9 cellular contexts compared by ENCODE assay signal in the genomic region with DNA sequence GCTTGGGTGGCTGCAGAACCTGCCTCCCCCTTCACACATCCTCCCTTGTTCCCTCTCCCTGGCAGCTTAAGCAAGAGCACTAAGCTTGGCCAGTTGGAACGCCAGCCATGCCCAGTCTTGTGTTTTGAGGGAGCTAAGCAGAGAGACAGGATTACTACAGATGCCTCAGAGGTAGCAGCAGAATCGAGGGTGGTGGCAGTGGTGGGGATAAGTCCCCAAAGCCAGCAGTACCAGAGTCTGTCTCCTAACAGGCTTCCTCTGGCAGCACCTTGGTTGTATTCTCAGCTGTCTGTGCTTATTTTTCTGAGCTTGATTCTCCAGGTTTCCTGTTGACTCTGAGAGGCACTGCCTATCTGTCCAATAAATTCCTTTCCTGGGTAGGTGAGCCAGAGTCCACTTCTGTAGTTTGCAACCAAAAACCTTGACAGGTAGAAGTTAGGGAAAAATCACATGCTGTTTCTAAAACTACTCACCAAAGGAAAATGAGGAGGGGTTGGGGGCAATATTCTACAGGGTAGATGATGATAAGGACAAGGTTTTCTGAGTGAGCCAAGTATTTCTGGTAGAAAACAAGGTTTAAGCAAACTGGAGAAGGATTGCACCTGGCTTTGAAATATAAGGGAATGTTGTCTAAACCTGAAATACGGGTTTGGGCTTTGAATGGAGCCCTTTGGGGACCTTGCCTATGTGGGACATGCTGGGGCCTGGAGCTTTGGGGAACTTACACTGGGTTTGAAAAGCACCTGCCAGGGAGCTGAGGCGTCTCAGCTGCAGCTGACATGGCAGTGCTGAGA.
DNase-seq lines count a peak whose midpoint lies in the region; ATAC-seq and TF ChIP-seq lines count a peak whose summit lies in the region.
"Had no signal": no experiment of that assay in that cellular context is flagged by ENCODE, and none has a peak within 500 bp of the region (broad histone marks: within the 10 kb centered on the region; RNA-seq: fewer than 3 reads in every experiment).

No MANE protein-coding gene starts in this region.

- 22 to 24% methylated on average over 4 of the region's 4 CpGs for WGBS in esophagus squamous epithelium, 2 donors

- H3K27me3 Mint-ChIP-seq in activated CD4-positive, alpha-beta memory T cell treated with anti-CD3 and anti-CD28 coated beads for 36 hours: no peaks in the 10 kb centered on the region
- H3K27me3 Mint-ChIP-seq in effector memory CD8-positive, alpha-beta T cell: no peaks in the 10 kb centered on the region

- H3K4me3 Mint-ChIP-seq in activated CD4-positive, alpha-beta memory T cell treated with anti-CD3 and anti-CD28 coated beads for 36 hours: no peak overlapping the region
- H3K4me3 Mint-ChIP-seq in effector memory CD8-positive, alpha-beta T cell: no peak overlapping the region
- H3K4me3 Mint-ChIP-seq: activated naive CD8-positive, alpha-beta T cell had no signal

- DNase-seq in HT-29 (ENCODE audit: low spot score): peak; percentile 94
- DNase-seq in esophagus squamous epithelium (lab: John Stamatoyannopoulos, UW): no peak
- peak; percentile 69 to 87 for DNase-seq in gastrocnemius medialis
- no peak for DNase-seq in brain microvascular endothelial cell
- DNase-seq in CD1c-positive myeloid dendritic cell (ENCODE audit: extremely low spot score): no peak
- DNase-seq in activated CD4-positive, alpha-beta memory T cell treated with anti-CD3 and anti-CD28 coated beads for 36 hours: no peak
- no peak for DNase-seq in effector memory CD8-positive, alpha-beta T cell

- intact Hi-C loops in esophagus squamous epithelium (cut with DNase I) (no loop called here), gastrocnemius medialis (cut with DNase I; ENCODE audit: low total_unique reads) (no loop called here)
- intact Hi-C loops in activated CD4-positive, alpha-beta memory T cell treated with anti-CD3 and anti-CD28 coated beads for 36 hours (cut with micrococcal nuclease): no loop called here

- TF ChIP-seq CTCF in esophagus squamous epithelium (IDR thresholded peaks at IDR 0.05) (no peak), gastrocnemius medialis (IDR thresholded peaks at IDR 0.05 in 4 of 5, conservative IDR thresholded peaks at IDR 0.05 in 1 of 5) (no peak), brain microvascular endothelial cell (IDR thresholded peaks at IDR 0.05; ENCODE audit: low read depth, low read length, missing control alignments) (no peak)

- H3K27me3 ChIP-seq in esophagus squamous epithelium (no peaks in the 10 kb centered on the region), gastrocnemius medialis (no peaks in the 10 kb centered on the region), brain microvascular endothelial cell (replicated peaks) (no peaks in the 10 kb centered on the region)

- H3K36me3 ChIP-seq in esophagus squamous epithelium (no peaks in the 10 kb centered on the region), gastrocnemius medialis (no peaks in the 10 kb centered on the region), brain microvascular endothelial cell (replicated peaks) (no peaks in the 10 kb centered on the region)

- POLR2A ChIA-PET in activated CD4-positive, alpha-beta memory T cell treated with anti-CD3 and anti-CD28 coated beads for 36 hours (lab: Charles Lee): no interaction called here

- CTCF ChIA-PET in activated CD4-positive, alpha-beta memory T cell treated with anti-CD3 and anti-CD28 coated beads for 36 hours (lab: Charles Lee): interaction anchor here (0.7 kb wide), 1 partner anchor 413 kb away, joined by 3 read pairs; no protein-coding TSS in a partner anchor

- ATAC-seq in GM19452 (IDR thresholded peaks at IDR 0.05; ENCODE audit: unreplicated experiment) (peak; percentile 30), gastrocnemius medialis (peak; percentile 92 to 96)
- ATAC-seq in effector memory CD8-positive, alpha-beta T cell (replicated peaks): no peak

- TF ChIP-seq POLR2A in esophagus squamous epithelium (IDR thresholded peaks at IDR 0.05) (no peak), gastrocnemius medialis (IDR thresholded peaks at IDR 0.05) (no peak)

- peak overlapping the region in 1 of 4 donors; percentile 1 for H3K4me3 ChIP-seq in esophagus squamous epithelium
- no peak overlapping the region for H3K4me3 ChIP-seq in gastrocnemius medialis
- no peak overlapping the region for H3K4me3 ChIP-seq in brain microvascular endothelial cell (ENCODE audit: low read depth, low read length)

- no peaks in the 10 kb centered on the region for H3K36me3 Mint-ChIP-seq in activated CD4-positive, alpha-beta memory T cell treated with anti-CD3 and anti-CD28 coated beads for 36 hours
- no peaks in the 10 kb centered on the region for H3K36me3 Mint-ChIP-seq in effector memory CD8-positive, alpha-beta T cell (ENCODE audit: insufficient read depth)
- H3K36me3 Mint-ChIP-seq: activated naive CD8-positive, alpha-beta T cell had no signal

- H3K4me1 ChIP-seq in esophagus squamous epithelium: peaks cover 17 to 90% (median 23%) of the 10 kb centered on the region in 3 donors
- peaks cover 31 to 45% of the 10 kb centered on the region in 2 donors for H3K4me1 ChIP-seq in gastrocnemius medialis

- in situ Hi-C loops in gastrocnemius medialis (cut with MboI; ENCODE audit: low sequenced_read_pairs in 4 of 4): loop anchor here in 1 of 4 donors (10.0 kb wide), 1 partner anchor 55 kb away; no protein-coding TSS in a partner anchor
- in situ Hi-C loops in brain microvascular endothelial cell (cut with HindIII; ENCODE audit: low pct_ligation_motif_present, low sequenced_read_pairs): no loop called here

- H3K27ac ChIP-seq in esophagus squamous epithelium (peak overlapping the region; percentile 73 to 84 (median 78)), gastrocnemius medialis (peak overlapping the region; percentile 74 to 84 (median 83)), brain microvascular endothelial cell (no peak overlapping the region)

- no peaks in the 10 kb centered on the region for H3K4me1 Mint-ChIP-seq in activated CD4-positive, alpha-beta memory T cell treated with anti-CD3 and anti-CD28 coated beads for 36 hours (ENCODE audit: low read depth)
- peaks cover 4 to 8% of the 10 kb centered on the region in 2 donors for H3K4me1 Mint-ChIP-seq in effector memory CD8-positive, alpha-beta T cell (ENCODE audit: low read depth in 2 of 2)

- peaks cover 5% of the 10 kb centered on the region for H3K9me3 Mint-ChIP-seq in activated CD4-positive, alpha-beta memory T cell treated with anti-CD3 and anti-CD28 coated beads for 36 hours
- peaks cover 0 to 8% of the 10 kb centered on the region in 2 donors for H3K9me3 Mint-ChIP-seq in effector memory CD8-positive, alpha-beta T cell

- no peak overlapping the region for H3K27ac Mint-ChIP-seq in activated CD4-positive, alpha-beta memory T cell treated with anti-CD3 and anti-CD28 coated beads for 36 hours
- H3K27ac Mint-ChIP-seq in effector memory CD8-positive, alpha-beta T cell: no peak overlapping the region
- H3K27ac Mint-ChIP-seq: activated naive CD8-positive, alpha-beta T cell had no signal

- H3K9me3 ChIP-seq in esophagus squamous epithelium (no peaks in the 10 kb centered on the region), gastrocnemius medialis (no peaks in the 10 kb centered on the region)

Comparison
In these comparisons a context has a peak if more than half of its experiments do, and no peak if none do; other contexts are left out.
1. DNase-seq: peak in HT-29 (single experiment) and gastrocnemius medialis (2 of 2); none in esophagus squamous epithelium (single experiment), brain microvascular endothelial cell (single experiment), CD1c-positive myeloid dendritic cell (single experiment), activated CD4-positive, alpha-beta memory T cell treated with anti-CD3 and anti-CD28 coated beads for 36 hours (single experiment) and effector memory CD8-positive, alpha-beta T cell (0 of 3).